In the genomic region with DNA sequence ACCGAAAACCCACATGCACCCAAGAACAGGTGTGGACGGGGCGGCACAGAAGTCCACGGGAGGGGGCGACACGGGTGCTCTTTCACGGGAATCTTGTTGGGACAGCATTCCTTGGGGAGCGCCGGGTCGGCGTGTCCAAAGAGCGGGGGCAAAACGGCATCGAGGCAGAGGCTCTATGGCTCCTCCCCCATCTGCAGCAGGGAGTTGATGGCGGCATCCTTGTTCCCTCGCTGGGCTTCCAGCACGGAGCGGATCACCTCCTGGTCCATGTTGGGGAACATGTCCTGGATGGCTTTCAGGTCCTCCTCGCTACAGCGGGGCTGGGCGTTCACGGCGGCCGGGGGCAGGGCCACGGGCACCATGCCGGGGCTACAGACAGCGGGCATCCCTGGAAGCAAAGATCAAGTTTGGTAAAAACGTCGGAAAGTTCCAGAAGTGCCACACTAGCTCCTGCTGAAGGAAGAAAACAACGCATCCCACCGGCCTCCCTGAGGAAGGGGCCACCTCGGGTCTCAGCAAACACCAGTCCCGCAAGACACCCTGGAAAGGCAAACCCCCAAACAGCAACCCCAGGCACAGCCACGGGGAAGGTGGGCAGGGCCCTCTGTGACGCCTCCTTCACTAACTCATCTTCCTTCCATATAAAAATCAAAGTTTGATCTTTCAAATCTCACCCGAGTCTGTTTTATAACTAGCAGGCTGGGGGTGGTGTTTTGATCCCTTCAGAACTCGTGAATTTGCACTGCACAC, we compare ENCODE assay signal across 28 cellular contexts. TPM values are rescaled to one million over a fixed set of nuclear protein-coding genes. Genes with fewer than 3 reads are reported as not detected.
A peak's percentile ranks its signal among the peaks of the same experiment; 100 is the strongest.
DNase-seq lines count a peak whose midpoint lies in the region; ATAC-seq, FAIRE-seq and TF ChIP-seq lines count a peak whose summit lies in the region.
"Had no signal": no experiment of that assay in that cellular context is flagged by ENCODE, and none has a peak within 500 bp of the region (broad histone marks: within the 10 kb centered on the region; RNA-seq: fewer than 3 reads in every experiment).

No MANE protein-coding gene starts in this region.

- DNase-seq in H9 (no peak), ascending aorta (ENCODE audit: low spot score in 2 of 2) (no peak), kidney (peak; percentile 70), BE2C (no peak)
- no peak for DNase-seq in activated T-cell treated with anti-CD3 and anti-CD28 coated beads, Interleukin-2, amount 50 U/mL, for 1 hour
- DNase-seq: AML-193; Calu3; CD8-positive, alpha-beta memory T cell; DMS153; MG63; NCI-H1048; NCI-H1436; NCI-H1930; NCI-H510A; NCI-H748 treated with DMSO at 0.1 percent for 48 hours; NK-92 treated with Interleukin-12 subunit alpha and Interleukin-12 subunit beta, amount 100 ng/mL, for 24 hours had no signal

- no peak overlapping the region for H3K18ac ChIP-seq in H9 (ENCODE audit: insufficient read length, low read depth, low read length)

- no peaks in the 10 kb centered on the region for H3K79me1 ChIP-seq in H9 (ENCODE audit: insufficient read depth, low read depth, low read length, poor library complexity, severe bottlenecking)

- no peaks in the 10 kb centered on the region for H3K27me3 Mint-ChIP-seq in H9 (ENCODE audit: low read depth)
- H3K27me3 Mint-ChIP-seq: CD8-positive, alpha-beta memory T cell had no signal

- no peak for TF ChIP-seq EP300 in gastroesophageal sphincter (IDR thresholded peaks at IDR 0.05)

- peaks cover 3 to 4% of the 10 kb centered on the region in 2 experiments; a peak in 3 of 4 replicates for H3K4me1 Mint-ChIP-seq in H9

- H4K91ac ChIP-seq in H9 (ENCODE audit: insufficient read length, low read depth, low read length), result no peak overlapping the region

- no peak overlapping the region for H4K5ac ChIP-seq in H9 (ENCODE audit: insufficient read length, low read depth, low read length)

- no peak overlapping the region for H3K27ac ChIP-seq in H9 (ENCODE audit: insufficient read length, low read depth, low read length)
- peak overlapping the region; percentile 79 to 85 for H3K27ac ChIP-seq in ascending aorta
- peak overlapping the region in 3 of 4 donors; percentile 68 to 73 (median 72) for H3K27ac ChIP-seq in gastroesophageal sphincter
- no peak overlapping the region for H3K27ac ChIP-seq in kidney (ENCODE audit: low read depth in 2 of 2, low read length in 2 of 2)
- H3K27ac ChIP-seq: C4-2B had no signal

- no peaks in the 10 kb centered on the region for H3K23me2 ChIP-seq in H9 (ENCODE audit: insufficient read length, low read depth, low read length, poor library complexity, severe bottlenecking)

- ATAC-seq in gastroesophageal sphincter (no peak), HG03457 (IDR thresholded peaks at IDR 0.05; ENCODE audit: unreplicated experiment) (no peak), HG03565 (IDR thresholded peaks at IDR 0.05; ENCODE audit: unreplicated experiment) (no peak)
- ATAC-seq: K562 had no signal

- no peak overlapping the region for H3K56ac ChIP-seq in H9 (ENCODE audit: insufficient read length, low read depth, low read length)

- no peaks in the 10 kb centered on the region for H3K9me3 ChIP-seq in H9 (ENCODE audit: control insufficient read depth, low read depth, low read length)
- no peaks in the 10 kb centered on the region for H3K9me3 ChIP-seq in ascending aorta
- H3K9me3 ChIP-seq in gastroesophageal sphincter, result no peaks in the 10 kb centered on the region
- H3K9me3 ChIP-seq in kidney (ENCODE audit: control insufficient read depth in 1 of 2, low read length in 2 of 2), result no peaks in the 10 kb centered on the region
- H3K9me3 ChIP-seq in BE2C, result no peaks in the 10 kb centered on the region
- H3K9me3 ChIP-seq: MG63 had no signal

- no peaks in the 10 kb centered on the region for H4K20me1 ChIP-seq in H9 (ENCODE audit: control insufficient read depth, insufficient read depth, insufficient read length)

- no peak overlapping the region for H3K4ac ChIP-seq in H9 (ENCODE audit: low read depth, low read length)

- no peak overlapping the region for H2BK5ac ChIP-seq in H9 (ENCODE audit: insufficient read length, low read length)

- H3K4me3 ChIP-seq in ascending aorta (no peak overlapping the region), gastroesophageal sphincter (no peak overlapping the region), kidney (ENCODE audit: low read length in 2 of 2) (no peak overlapping the region), BE2C (ENCODE audit: low read depth, low read length) (no peak overlapping the region)
- H3K4me3 ChIP-seq: K562, MG63 had no signal

- WGBS in H9 (ENCODE audit: extremely low coverage, insufficient read length, low lambda C conversion rate), result no CpG with 5 or more reads among the region's 37 CpGs
- WGBS in gastroesophageal sphincter (ENCODE audit: low coverage in 1 of 2), 2 donors, result 71 to 80% methylated on average over 8 to 19 of the region's 37 CpGs

- no peak overlapping the region for H3K14ac ChIP-seq in H9 (ENCODE audit: insufficient read depth, low read length)

- H2BK20ac ChIP-seq in H9 (ENCODE audit: low read depth, low read length, poor library complexity, severe bottlenecking), result no peak overlapping the region

- peak overlapping the region in 2 of 3 experiments; percentile 64 to 71; a peak in 2 of 7 replicates for H3K27ac Mint-ChIP-seq in H9

- no peak for TF ChIP-seq POLR2A in gastroesophageal sphincter (IDR thresholded peaks at IDR 0.05)

- intact Hi-C loops in ascending aorta (cut with DNase I) (no loop called here), kidney (cut with DNase I) (no loop called here)

- no peaks in the 10 kb centered on the region for H3K27me3 ChIP-seq in H9 (ENCODE audit: insufficient read depth, low read length)
- no peaks in the 10 kb centered on the region for H3K27me3 ChIP-seq in ascending aorta
- H3K27me3 ChIP-seq in gastroesophageal sphincter, result no peaks in the 10 kb centered on the region
- no peaks in the 10 kb centered on the region for H3K27me3 ChIP-seq in BE2C
- H3K27me3 ChIP-seq: MG63 had no signal

- H3K9ac ChIP-seq in H9 (ENCODE audit: extremely low read depth, insufficient read length, low read length), result no peak overlapping the region
- H3K9ac ChIP-seq in kidney (ENCODE audit: low read length in 2 of 2), result no peak overlapping the region

- no peak overlapping the region for H4K8ac ChIP-seq in H9 (replicated peaks; ENCODE audit: insufficient read length, low read depth, low read length)

- no peaks in the 10 kb centered on the region for H3K9me3 Mint-ChIP-seq in H9
- H3K9me3 Mint-ChIP-seq: CD8-positive, alpha-beta memory T cell had no signal

- no peak overlapping the region; the same call in 1 of the 2 replicates for H2BK15ac ChIP-seq in H9 (ENCODE audit: low read depth, low read length)

- peaks cover 42 to 73% of the 10 kb centered on the region in 2 donors for H3K36me3 ChIP-seq in ascending aorta
- peaks cover 0 to 92% of the 10 kb centered on the region in 2 donors for H3K36me3 ChIP-seq in gastroesophageal sphincter
- peaks cover 7 to 26% of the 10 kb centered on the region in 2 donors for H3K36me3 ChIP-seq in kidney (ENCODE audit: control insufficient read depth in 1 of 2, insufficient read depth in 2 of 2, low read length in 2 of 2)
- no peaks in the 10 kb centered on the region for H3K36me3 ChIP-seq in BE2C

- no peak overlapping the region for H2AFZ ChIP-seq in H9 (ENCODE audit: low read length)

- no peak overlapping the region for H2BK12ac ChIP-seq in H9 (ENCODE audit: insufficient read length, low read depth, low read length)

- H3K36me3 Mint-ChIP-seq in H9 (ENCODE audit: insufficient read depth in 1 of 3, low read depth in 3 of 3), result peaks cover 3 to 38% (median 35%) of the 10 kb centered on the region in 3 experiments; a peak in 6 of 7 replicates

- no peak overlapping the region for H2BK120ac ChIP-seq in H9 (ENCODE audit: low read depth, low read length, poor library complexity, severe bottlenecking)

- FAIRE-seq in kidney (lab: Jason Lieb, UNC), result no peak
- FAIRE-seq: G401.6, GM12892, H1, K562 had no signal

- TF ChIP-seq CTCF in H9 (conservative IDR thresholded peaks at IDR 0.05) (no peak), ascending aorta (IDR thresholded peaks at IDR 0.05) (no peak), gastroesophageal sphincter (IDR thresholded peaks at IDR 0.05) (no peak), kidney (IDR thresholded peaks at IDR 0.05; ENCODE audit: borderline replicate concordance, extremely low read depth, insufficient read depth) (no peak), BE2C (IDR thresholded peaks at IDR 0.05; ENCODE audit: low read depth, low read length) (no peak)

- no peak overlapping the region for H3K4me2 ChIP-seq in H9 (ENCODE audit: insufficient read depth, insufficient read length, low read length)

- H3T11ph ChIP-seq in H9 (ENCODE audit: low read length), result no peak overlapping the region

- H3K4me1 ChIP-seq in H9 (ENCODE audit: insufficient read depth, low read length) (no peaks in the 10 kb centered on the region), ascending aorta (peaks cover 5 to 12% of the 10 kb centered on the region in 2 donors), gastroesophageal sphincter (peaks cover 0 to 24% (median 0%) of the 10 kb centered on the region in 3 donors), kidney (ENCODE audit: control insufficient read depth in 1 of 2, insufficient read depth in 1 of 2, low read depth in 1 of 2, low read length in 2 of 2) (peaks cover 0 to 2% of the 10 kb centered on the region in 2 donors), BE2C (no peaks in the 10 kb centered on the region)

- no peak overlapping the region for H3K23ac ChIP-seq in H9 (ENCODE audit: insufficient read length, low read depth, low read length)

- H3K79me2 ChIP-seq in H9 (ENCODE audit: insufficient read depth, low read length), result no peaks in the 10 kb centered on the region

- no peak overlapping the region for H3K4me3 Mint-ChIP-seq in H9
- H3K4me3 Mint-ChIP-seq: CD8-positive, alpha-beta memory T cell had no signal

- H2AK5ac ChIP-seq in H9 (ENCODE audit: insufficient read length, low read length), result no peak overlapping the region

RNA-seq across cellular contexts. Expression of a gene that starts 32.4 kb away (rescaled TPM):
- total RNA-seq in H9 (2021) (32.3 and 32.4 TPM in 2 replicates), ascending aorta (63.0 TPM), gastroesophageal sphincter (10 to 100 TPM; 42.3 to 70.6 (median 49.1) TPM), kidney (65.5 TPM)
- polyA plus RNA-seq in kidney (ENCODE audit: insufficient read depth, low read depth, low replicate concordance), result 88.0 TPM
- 38.5 TPM for polyA plus RNA-seq in BE2C (2012; ENCODE audit: insufficient read depth, insufficient read length, low read depth)

RNA-seq across cellular contexts. Expression of a gene that starts 54.2 kb away (rescaled TPM):
- total RNA-seq in H9 (2021) (0.02 TPM in 1 of 2 replicates, not detected in the other), ascending aorta (under 0.01 TPM), gastroesophageal sphincter (100 to 1,000 TPM in 1 of 4 donors, 1 to 10 TPM in 1, under 1 TPM in 2; 0.13 to 199 (median 0.60) TPM), kidney (0.38 TPM)
- not detected for polyA plus RNA-seq in kidney (ENCODE audit: insufficient read depth, low read depth, low replicate concordance)
- not detected for polyA plus RNA-seq in BE2C (2012; ENCODE audit: insufficient read depth, insufficient read length, low read depth)
- total RNA-seq: A172; CD8-positive, alpha-beta memory T cell; Daoy; LHCN-M2 had no signal
- polyA plus RNA-seq: AG04450; CD8-positive, alpha-beta memory T cell had no signal

Comparison
In these comparisons a context has a peak if more than half of its experiments do, and no peak if none do; other contexts are left out.
1. H3K27ac ChIP-seq: peak in ascending aorta (2 of 2) and gastroesophageal sphincter (3 of 4); none in H9 (single experiment) and kidney (0 of 2).